In the genomic region with DNA sequence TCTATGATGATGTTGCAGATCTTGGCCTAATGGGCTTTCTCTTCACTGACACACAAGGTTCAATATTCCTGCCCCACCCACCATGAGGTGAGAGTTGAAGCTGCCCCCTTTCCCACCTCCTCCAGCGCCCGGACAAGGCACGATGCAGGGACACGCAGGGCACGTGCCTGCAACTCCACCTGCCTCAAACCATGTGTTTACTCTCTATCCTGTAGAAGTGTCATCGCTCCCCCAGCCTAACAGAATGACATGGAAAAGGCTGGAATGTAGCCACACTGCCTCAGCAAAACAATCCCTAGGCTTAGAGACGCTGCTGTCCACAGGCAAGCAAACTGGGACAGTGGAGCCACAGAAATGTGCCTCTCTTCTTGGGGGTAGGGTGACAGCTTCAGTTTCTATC, we compare ENCODE assay signal across 1 cellular context.
TF ChIP-seq lines count a peak whose summit lies in the region.

No MANE protein-coding gene starts in this region.

TF ChIP-seq in GM23338, 12 proteins besides CTCF, POLR2A, EP300 and RAD21 (continued from another document):
- TF ChIP-seq, protein P1, sequence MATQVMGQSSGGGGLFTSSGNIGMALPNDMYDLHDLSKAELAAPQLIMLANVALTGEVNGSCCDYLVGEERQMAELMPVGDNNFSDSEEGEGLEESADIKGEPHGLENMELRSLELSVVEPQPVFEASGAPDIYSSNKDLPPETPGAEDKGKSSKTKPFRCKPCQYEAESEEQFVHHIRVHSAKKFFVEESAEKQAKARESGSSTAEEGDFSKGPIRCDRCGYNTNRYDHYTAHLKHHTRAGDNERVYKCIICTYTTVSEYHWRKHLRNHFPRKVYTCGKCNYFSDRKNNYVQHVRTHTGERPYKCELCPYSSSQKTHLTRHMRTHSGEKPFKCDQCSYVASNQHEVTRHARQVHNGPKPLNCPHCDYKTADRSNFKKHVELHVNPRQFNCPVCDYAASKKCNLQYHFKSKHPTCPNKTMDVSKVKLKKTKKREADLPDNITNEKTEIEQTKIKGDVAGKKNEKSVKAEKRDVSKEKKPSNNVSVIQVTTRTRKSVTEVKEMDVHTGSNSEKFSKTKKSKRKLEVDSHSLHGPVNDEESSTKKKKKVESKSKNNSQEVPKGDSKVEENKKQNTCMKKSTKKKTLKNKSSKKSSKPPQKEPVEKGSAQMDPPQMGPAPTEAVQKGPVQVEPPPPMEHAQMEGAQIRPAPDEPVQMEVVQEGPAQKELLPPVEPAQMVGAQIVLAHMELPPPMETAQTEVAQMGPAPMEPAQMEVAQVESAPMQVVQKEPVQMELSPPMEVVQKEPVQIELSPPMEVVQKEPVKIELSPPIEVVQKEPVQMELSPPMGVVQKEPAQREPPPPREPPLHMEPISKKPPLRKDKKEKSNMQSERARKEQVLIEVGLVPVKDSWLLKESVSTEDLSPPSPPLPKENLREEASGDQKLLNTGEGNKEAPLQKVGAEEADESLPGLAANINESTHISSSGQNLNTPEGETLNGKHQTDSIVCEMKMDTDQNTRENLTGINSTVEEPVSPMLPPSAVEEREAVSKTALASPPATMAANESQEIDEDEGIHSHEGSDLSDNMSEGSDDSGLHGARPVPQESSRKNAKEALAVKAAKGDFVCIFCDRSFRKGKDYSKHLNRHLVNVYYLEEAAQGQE (IDR thresholded peaks at IDR 0.05; ENCODE audit: unreplicated experiment): no peak
- no peak for TF ChIP-seq EZH2 (IDR thresholded peaks at IDR 0.05; ENCODE audit: low read depth, unreplicated experiment)
- TF ChIP-seq STAT1 (IDR thresholded peaks at IDR 0.05; ENCODE audit: unreplicated experiment): no peak
- no peak for TF ChIP-seq JUNB (IDR thresholded peaks at IDR 0.05; ENCODE audit: unreplicated experiment)
- TF ChIP-seq NANOG (IDR thresholded peaks at IDR 0.05; ENCODE audit: borderline replicate concordance): no peak
- TF ChIP-seq, protein P2, sequence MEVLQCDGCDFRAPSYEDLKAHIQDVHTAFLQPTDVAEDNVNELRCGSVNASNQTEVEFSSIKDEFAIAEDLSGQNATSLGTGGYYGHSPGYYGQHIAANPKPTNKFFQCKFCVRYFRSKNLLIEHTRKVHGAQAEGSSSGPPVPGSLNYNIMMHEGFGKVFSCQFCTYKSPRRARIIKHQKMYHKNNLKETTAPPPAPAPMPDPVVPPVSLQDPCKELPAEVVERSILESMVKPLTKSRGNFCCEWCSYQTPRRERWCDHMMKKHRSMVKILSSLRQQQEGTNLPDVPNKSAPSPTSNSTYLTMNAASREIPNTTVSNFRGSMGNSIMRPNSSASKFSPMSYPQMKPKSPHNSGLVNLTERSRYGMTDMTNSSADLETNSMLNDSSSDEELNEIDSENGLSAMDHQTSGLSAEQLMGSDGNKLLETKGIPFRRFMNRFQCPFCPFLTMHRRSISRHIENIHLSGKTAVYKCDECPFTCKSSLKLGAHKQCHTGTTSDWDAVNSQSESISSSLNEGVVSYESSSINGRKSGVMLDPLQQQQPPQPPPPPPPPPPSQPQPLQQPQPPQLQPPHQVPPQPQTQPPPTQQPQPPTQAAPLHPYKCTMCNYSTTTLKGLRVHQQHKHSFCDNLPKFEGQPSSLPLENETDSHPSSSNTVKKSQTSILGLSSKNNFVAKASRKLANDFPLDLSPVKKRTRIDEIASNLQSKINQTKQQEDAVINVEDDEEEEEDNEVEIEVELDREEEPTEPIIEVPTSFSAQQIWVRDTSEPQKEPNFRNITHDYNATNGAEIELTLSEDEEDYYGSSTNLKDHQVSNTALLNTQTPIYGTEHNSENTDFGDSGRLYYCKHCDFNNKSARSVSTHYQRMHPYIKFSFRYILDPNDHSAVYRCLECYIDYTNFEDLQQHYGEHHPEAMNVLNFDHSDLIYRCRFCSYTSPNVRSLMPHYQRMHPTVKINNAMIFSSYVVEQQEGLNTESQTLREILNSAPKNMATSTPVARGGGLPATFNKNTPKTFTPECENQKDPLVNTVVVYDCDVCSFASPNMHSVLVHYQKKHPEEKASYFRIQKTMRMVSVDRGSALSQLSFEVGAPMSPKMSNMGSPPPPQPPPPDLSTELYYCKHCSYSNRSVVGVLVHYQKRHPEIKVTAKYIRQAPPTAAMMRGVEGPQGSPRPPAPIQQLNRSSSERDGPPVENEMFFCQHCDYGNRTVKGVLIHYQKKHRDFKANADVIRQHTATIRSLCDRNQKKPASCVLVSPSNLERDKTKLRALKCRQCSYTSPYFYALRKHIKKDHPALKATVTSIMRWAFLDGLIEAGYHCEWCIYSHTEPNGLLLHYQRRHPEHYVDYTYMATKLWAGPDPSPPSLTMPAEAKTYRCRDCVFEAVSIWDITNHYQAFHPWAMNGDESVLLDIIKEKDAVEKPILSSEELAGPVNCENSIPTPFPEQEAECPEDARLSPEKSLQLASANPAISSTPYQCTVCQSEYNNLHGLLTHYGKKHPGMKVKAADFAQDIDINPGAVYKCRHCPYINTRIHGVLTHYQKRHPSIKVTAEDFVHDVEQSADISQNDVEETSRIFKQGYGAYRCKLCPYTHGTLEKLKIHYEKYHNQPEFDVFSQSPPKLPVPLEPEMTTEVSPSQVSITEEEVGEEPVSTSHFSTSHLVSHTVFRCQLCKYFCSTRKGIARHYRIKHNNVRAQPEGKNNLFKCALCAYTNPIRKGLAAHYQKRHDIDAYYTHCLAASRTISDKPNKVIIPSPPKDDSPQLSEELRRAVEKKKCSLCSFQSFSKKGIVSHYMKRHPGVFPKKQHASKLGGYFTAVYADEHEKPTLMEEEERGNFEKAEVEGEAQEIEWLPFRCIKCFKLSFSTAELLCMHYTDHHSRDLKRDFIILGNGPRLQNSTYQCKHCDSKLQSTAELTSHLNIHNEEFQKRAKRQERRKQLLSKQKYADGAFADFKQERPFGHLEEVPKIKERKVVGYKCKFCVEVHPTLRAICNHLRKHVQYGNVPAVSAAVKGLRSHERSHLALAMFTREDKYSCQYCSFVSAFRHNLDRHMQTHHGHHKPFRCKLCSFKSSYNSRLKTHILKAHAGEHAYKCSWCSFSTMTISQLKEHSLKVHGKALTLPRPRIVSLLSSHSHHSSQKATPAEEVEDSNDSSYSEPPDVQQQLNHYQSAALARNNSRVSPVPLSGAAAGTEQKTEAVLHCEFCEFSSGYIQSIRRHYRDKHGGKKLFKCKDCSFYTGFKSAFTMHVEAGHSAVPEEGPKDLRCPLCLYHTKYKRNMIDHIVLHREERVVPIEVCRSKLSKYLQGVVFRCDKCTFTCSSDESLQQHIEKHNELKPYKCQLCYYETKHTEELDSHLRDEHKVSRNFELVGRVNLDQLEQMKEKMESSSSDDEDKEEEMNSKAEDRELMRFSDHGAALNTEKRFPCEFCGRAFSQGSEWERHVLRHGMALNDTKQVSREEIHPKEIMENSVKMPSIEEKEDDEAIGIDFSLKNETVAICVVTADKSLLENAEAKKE (CRISPR knock-in tag; IDR thresholded peaks at IDR 0.05): no peak
- TF ChIP-seq ZNF331 (CRISPR knock-in tag; IDR thresholded peaks at IDR 0.05; ENCODE audit: low read depth): no peak
- TF ChIP-seq EZH2phosphoT487 (IDR thresholded peaks at IDR 0.05; ENCODE audit: unreplicated experiment): no peak
- no peak for TF ChIP-seq ZNF114 (CRISPR knock-in tag; IDR thresholded peaks at IDR 0.05)
